ENCODE assay signal across 1 cellular context in the genomic region with DNA sequence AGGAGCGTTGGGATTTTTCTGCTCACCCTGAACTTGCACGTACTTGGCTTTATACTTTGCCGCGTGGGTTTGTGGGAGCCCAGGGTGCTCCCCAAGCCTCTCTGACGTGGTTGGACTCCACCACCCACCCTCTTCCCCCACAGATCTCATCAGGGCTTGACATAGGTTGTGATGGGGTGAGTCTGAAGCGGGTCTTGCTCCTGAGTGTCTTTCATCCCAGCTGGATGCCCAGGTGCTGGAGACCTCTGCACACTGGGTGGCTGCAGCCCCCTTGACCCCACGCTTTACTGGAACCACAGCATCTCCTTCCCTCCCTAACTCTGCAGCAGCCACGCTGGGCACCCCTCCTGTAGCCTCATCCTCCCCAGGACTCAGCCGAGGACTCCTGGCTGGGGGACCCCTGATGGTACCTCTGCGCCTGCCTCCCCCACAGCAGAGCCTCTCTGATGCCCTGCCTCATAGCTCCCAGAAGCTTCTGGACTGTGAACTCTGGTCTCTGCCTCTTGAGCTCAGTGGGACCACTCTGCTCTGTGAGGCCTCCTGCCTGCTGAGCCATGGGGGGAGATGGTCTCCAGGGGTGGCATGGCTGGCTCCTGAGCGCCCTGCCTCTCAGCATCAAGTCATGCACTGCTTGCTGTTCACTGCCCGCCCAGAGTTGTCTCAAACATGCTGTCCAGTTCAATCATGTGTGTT.
TF ChIP-seq lines count a peak whose summit lies in the region.

No MANE protein-coding gene starts in this region.

TF ChIP-seq in K562, 482 proteins besides CTCF, POLR2A, EP300 and RAD21:
- no peak for TF ChIP-seq ZNF830 (CRISPR knock-in tag; IDR thresholded peaks at IDR 0.05)
- TF ChIP-seq EP400 (IDR thresholded peaks at IDR 0.05) = no peak
- TF ChIP-seq CEBPZ (IDR thresholded peaks at IDR 0.05; ENCODE audit: borderline replicate concordance, low read depth, low read length) = no peak
- 0 out of 2 replicates have a peak, but pooled peaks have one; percentile 28 for TF ChIP-seq ZNF124 (CRISPR knock-in tag; IDR thresholded peaks at IDR 0.05)
TF ChIP-seq in K562: peak in this region for 1.
